In the genomic region with DNA sequence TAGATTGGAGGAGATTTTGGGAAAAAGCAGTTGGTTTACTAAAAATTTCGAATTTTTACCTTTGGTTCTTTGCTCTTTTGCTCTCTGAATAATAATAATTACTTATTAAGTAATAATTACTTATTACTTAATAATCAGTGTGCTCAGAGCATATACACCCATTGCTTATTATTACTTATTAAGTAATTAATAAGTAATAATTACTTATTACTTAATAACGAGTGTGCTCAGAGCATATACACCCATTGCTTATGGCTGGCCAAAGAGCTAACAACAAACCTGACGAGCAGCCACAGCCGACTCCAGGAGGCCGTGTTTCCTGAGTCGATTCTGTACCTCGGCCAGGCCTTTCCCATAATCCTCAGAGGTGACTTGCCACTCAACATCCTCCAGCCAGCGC, we compare ENCODE assay signal across 9 cellular contexts. TPM values are rescaled to one million over a fixed set of nuclear protein-coding genes. Genes with fewer than 3 reads are reported as not detected.
"Had no signal": no experiment of that assay in that cellular context is flagged by ENCODE, and none has a peak within 500 bp of the region (broad histone marks: within the 10 kb centered on the region; RNA-seq: fewer than 3 reads in every experiment).

No MANE protein-coding gene starts in this region.

- FAIRE-seq: G401.6, GM12878, GM12891, GM12892, GM18507, GM19239 had no signal

- DNase-seq: GDM1, GF-D8 had no signal

- H3K4me3 ChIP-seq: GM12878 had no signal

- ATAC-seq: GM12878 had no signal

RNA-seq across cellular contexts. Expression of a gene that starts 20.5 kb away (rescaled TPM):
- total RNA-seq: G401 had no signal

RNA-seq across cellular contexts. Expression of a gene that starts 34.4 kb away (rescaled TPM):
- total RNA-seq: G401, GM12878 had no signal
- polyA plus RNA-seq: GM12878 had no signal

RNA-seq across cellular contexts. Expression of a gene that starts 54.5 kb away (rescaled TPM):
- total RNA-seq: G401, GM12878 had no signal
- polyA plus RNA-seq: GM12878 had no signal
